Comparison of ENCODE assay signal across 8 cellular contexts in genomic region chr18:812673-813404, GRCh38. TPM values are rescaled to one million over a fixed set of nuclear protein-coding genes. Genes with fewer than 3 reads are reported as not detected.
DNase-seq lines count a peak whose midpoint lies in the region; ATAC-seq and TF ChIP-seq lines count a peak whose summit lies in the region.

No MANE protein-coding gene starts in this region.

- TF ChIP-seq CTCF in osteocyte (IDR thresholded peaks at IDR 0.05) (no peak), thyroid gland (IDR thresholded peaks at IDR 0.05) (no peak)

- peak overlapping the region; percentile 81 for H3K4me2 ChIP-seq in BLaER1

- H3K9me3 Mint-ChIP-seq in osteocyte (ENCODE audit: unreplicated experiment): no peaks in the 10 kb centered on the region

- H3K27me3 ChIP-seq in BLaER1 (no peaks in the 10 kb centered on the region), thyroid gland (no peaks in the 10 kb centered on the region)

- H4K20me1 ChIP-seq in BLaER1: peaks cover 33% of the 10 kb centered on the region

- H3K4me3 ChIP-seq in BLaER1 (peak overlapping the region; percentile 91), thyroid gland (replicated peaks in 1 of 3) (peak overlapping the region; percentile 80 to 96 (median 89))

- ATAC-seq in GM19351 (IDR thresholded peaks at IDR 0.05; ENCODE audit: unreplicated experiment) (peak; percentile 37), HG03520 (IDR thresholded peaks at IDR 0.05; ENCODE audit: unreplicated experiment) (peak; percentile 37)

- peak; percentile 35 for DNase-seq in SHP77 treated with DMSO at 0.1 percent for 48 hours (lab: John Stamatoyannopoulos, UW)
- peak; percentile 29 to 63 (median 48) for DNase-seq in activated naive CD4-positive, alpha-beta T cell (lab: John Stamatoyannopoulos, UW)
- peak; percentile 32 for DNase-seq in globus pallidus (ENCODE audit: low spot score)
- no peak for DNase-seq in osteocyte (ENCODE audit: extremely low spot score, unreplicated experiment)
- DNase-seq in thyroid gland: peak; percentile 76 to 82

- H3K4me3 Mint-ChIP-seq in osteocyte (ENCODE audit: unreplicated experiment): peak overlapping the region; percentile 87

- intact Hi-C loops in thyroid gland (cut with DNase I): no loop called here

- peaks cover 48% of the 10 kb centered on the region for H3K4me1 ChIP-seq in BLaER1
- H3K4me1 ChIP-seq in thyroid gland: peaks cover 10 to 13% of the 10 kb centered on the region in 2 donors

- WGBS in thyroid gland, 2 donors: 6 to 9% methylated on average over 24 to 31 of the region's 33 CpGs

- H3K27ac ChIP-seq in BLaER1 (peak overlapping the region; percentile 95), thyroid gland (peak overlapping the region; percentile 93 to 98 (median 98))

- H3K27ac Mint-ChIP-seq in osteocyte (ENCODE audit: unreplicated experiment): peak overlapping the region; percentile 96

- peaks cover 24% of the 10 kb centered on the region for H3K4me1 Mint-ChIP-seq in osteocyte (ENCODE audit: unreplicated experiment)

- H3K36me3 ChIP-seq in BLaER1 (no peaks in the 10 kb centered on the region), thyroid gland (no peaks in the 10 kb centered on the region)

- H3K9me3 ChIP-seq in BLaER1 (no peaks in the 10 kb centered on the region), thyroid gland (no peaks in the 10 kb centered on the region)

- TF ChIP-seq POLR2A in thyroid gland (IDR thresholded peaks at IDR 0.05): no peak

- H3K27me3 Mint-ChIP-seq in osteocyte (ENCODE audit: unreplicated experiment): peaks cover 14% of the 10 kb centered on the region

- H3K36me3 Mint-ChIP-seq in osteocyte (ENCODE audit: unreplicated experiment): no peaks in the 10 kb centered on the region

- peak overlapping the region; percentile 96 for H3K9ac ChIP-seq in BLaER1

RNA-seq across cellular contexts. Expression of gene YES1, which starts 0.8 kb away (rescaled TPM):
- total RNA-seq in osteocyte: 37.6 and 44.8 TPM in 2 replicates
- 100 to 1,000 TPM in 1 of 4 donors, 10 to 100 TPM in 3; 68.1 to 107 (median 80.3) TPM for total RNA-seq in thyroid gland
